In the genomic region with DNA sequence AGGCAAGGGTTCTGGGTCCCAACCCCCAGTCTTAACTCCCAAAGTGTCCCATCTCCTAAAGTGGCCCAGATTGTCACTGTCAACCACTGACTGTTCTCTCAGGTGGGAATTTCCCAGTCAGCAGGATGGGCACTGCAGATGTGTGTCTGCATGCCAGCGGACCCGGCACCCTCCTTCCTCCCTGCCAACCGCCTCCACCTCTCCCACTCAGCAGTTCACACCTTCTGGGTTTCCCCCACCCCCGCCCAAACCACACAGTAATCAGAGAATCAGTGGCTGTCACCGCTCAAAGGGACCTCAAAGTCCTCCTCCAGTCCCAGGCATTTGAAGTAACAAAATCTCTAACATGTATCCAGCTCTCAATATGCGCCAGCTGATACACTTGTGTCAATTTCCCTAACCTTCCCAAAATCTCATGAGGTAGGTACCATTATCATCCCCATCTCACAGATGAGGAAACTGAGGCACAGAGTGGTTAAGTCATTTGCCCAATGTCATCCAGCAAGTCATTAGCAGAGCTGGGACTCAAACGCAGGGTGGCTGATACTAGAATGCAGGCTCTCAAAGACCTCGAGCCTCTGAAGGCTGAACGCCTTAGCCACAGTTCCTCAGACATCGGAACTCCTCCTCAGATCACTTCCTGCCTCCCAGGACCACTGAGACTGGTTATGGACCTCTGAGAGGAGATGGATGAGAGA, we compare ENCODE assay signal across 1 cellular context.
TF ChIP-seq lines count a peak whose summit lies in the region.

No MANE protein-coding gene starts in this region.

TF ChIP-seq in HEK293, 187 proteins besides CTCF, POLR2A, EP300 and RAD21 (continued from another document):
- TF ChIP-seq, protein P1, sequence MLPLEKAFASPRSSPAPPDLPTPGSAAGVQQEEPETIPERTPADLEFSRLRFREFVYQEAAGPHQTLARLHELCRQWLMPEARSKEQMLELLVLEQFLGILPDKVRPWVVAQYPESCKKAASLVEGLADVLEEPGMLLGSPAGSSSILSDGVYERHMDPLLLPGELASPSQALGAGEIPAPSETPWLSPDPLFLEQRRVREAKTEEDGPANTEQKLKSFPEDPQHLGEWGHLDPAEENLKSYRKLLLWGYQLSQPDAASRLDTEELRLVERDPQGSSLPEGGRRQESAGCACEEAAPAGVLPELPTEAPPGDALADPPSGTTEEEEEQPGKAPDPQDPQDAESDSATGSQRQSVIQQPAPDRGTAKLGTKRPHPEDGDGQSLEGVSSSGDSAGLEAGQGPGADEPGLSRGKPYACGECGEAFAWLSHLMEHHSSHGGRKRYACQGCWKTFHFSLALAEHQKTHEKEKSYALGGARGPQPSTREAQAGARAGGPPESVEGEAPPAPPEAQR (tag by site-specific recombination; IDR thresholded peaks at IDR 0.05): no peak
- TF ChIP-seq ZNF433 (tag by site-specific recombination; IDR thresholded peaks at IDR 0.05; ENCODE audit: low read depth): no peak
